Comparison of ENCODE assay signal across 1 cellular context in genomic region chr5:81268797-81269196, GRCh38.
TF ChIP-seq lines count a peak whose summit lies in the region.

No MANE protein-coding gene starts in this region.

TF ChIP-seq in HepG2, 621 proteins besides CTCF, POLR2A, EP300 and RAD21 (continued from another document):
- peak; percentile 76 for TF ChIP-seq ARID3A (IDR thresholded peaks at IDR 0.05; ENCODE audit: low read depth, low read length)
- TF ChIP-seq SRSF9 (IDR thresholded peaks at IDR 0.05; ENCODE audit: borderline replicate concordance, insufficient read depth, low read depth, low read length, poor library complexity, severe bottlenecking): no peak
- no peak for TF ChIP-seq GTF3A (CRISPR knock-in tag; conservative IDR thresholded peaks at IDR 0.05)
- peak; percentile 24; the same call in 1 of the 2 replicates for TF ChIP-seq HOMEZ (CRISPR knock-in tag; IDR thresholded peaks at IDR 0.05; ENCODE audit: low read depth)
- TF ChIP-seq FOXA3 (CRISPR knock-in tag; IDR thresholded peaks at IDR 0.05): peak; percentile 34; the same call in 1 of the 2 replicates
- TF ChIP-seq FOXP1 (IDR thresholded peaks at IDR 0.05): no peak
- TF ChIP-seq FOXP1 (CRISPR knock-in tag; IDR thresholded peaks at IDR 0.05): peak; percentile 40; the same call in 1 of the 2 replicates
- TF ChIP-seq, protein P1, sequence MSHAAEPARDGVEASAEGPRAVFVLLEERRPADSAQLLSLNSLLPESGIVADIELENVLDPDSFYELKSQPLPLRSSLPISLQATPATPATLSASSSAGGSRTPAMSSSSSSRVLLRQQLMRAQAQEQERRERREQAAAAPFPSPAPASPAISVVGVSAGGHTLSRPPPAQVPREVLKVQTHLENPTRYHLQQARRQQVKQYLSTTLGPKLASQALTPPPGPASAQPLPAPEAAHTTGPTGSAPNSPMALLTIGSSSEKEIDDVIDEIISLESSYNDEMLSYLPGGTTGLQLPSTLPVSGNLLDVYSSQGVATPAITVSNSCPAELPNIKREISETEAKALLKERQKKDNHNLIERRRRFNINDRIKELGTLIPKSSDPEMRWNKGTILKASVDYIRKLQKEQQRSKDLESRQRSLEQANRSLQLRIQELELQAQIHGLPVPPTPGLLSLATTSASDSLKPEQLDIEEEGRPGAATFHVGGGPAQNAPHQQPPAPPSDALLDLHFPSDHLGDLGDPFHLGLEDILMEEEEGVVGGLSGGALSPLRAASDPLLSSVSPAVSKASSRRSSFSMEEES (CRISPR knock-in tag; IDR thresholded peaks at IDR 0.05): peak; percentile 27; the same call in 1 of the 2 replicates
- TF ChIP-seq TCF7 (IDR thresholded peaks at IDR 0.05; ENCODE audit: low read depth): peak; percentile 55; the same call in 1 of the 2 replicates
- TF ChIP-seq, protein P2, sequence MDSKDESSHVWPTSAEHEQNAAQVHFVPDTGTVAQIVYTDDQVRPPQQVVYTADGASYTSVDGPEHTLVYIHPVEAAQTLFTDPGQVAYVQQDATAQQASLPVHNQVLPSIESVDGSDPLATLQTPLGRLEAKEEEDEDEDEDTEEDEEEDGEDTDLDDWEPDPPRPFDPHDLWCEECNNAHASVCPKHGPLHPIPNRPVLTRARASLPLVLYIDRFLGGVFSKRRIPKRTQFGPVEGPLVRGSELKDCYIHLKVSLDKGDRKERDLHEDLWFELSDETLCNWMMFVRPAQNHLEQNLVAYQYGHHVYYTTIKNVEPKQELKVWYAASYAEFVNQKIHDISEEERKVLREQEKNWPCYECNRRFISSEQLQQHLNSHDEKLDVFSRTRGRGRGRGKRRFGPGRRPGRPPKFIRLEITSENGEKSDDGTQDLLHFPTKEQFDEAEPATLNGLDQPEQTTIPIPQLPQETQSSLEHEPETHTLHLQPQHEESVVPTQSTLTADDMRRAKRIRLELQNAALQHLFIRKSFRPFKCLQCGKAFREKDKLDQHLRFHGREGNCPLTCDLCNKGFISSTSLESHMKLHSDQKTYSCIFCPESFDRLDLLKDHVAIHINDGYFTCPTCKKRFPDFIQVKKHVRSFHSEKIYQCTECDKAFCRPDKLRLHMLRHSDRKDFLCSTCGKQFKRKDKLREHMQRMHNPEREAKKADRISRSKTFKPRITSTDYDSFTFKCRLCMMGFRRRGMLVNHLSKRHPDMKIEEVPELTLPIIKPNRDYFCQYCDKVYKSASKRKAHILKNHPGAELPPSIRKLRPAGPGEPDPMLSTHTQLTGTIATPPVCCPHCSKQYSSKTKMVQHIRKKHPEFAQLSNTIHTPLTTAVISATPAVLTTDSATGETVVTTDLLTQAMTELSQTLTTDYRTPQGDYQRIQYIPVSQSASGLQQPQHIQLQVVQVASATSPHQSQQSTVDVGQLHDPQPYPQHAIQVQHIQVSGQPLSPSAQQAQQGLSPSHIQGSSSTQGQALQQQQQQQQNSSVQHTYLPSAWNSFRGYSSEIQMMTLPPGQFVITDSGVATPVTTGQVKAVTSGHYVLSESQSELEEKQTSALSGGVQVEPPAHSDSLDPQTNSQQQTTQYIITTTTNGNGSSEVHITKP (CRISPR knock-in tag; IDR thresholded peaks at IDR 0.05; ENCODE audit: low read depth): peak; percentile 81
- TF ChIP-seq, protein P3, sequence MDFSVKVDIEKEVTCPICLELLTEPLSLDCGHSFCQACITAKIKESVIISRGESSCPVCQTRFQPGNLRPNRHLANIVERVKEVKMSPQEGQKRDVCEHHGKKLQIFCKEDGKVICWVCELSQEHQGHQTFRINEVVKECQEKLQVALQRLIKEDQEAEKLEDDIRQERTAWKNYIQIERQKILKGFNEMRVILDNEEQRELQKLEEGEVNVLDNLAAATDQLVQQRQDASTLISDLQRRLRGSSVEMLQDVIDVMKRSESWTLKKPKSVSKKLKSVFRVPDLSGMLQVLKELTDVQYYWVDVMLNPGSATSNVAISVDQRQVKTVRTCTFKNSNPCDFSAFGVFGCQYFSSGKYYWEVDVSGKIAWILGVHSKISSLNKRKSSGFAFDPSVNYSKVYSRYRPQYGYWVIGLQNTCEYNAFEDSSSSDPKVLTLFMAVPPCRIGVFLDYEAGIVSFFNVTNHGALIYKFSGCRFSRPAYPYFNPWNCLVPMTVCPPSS (IDR thresholded peaks at IDR 0.05): no peak
- TF ChIP-seq FOSL2 (CRISPR knock-in tag; IDR thresholded peaks at IDR 0.05): peak; percentile 83
- TF ChIP-seq, protein P4, sequence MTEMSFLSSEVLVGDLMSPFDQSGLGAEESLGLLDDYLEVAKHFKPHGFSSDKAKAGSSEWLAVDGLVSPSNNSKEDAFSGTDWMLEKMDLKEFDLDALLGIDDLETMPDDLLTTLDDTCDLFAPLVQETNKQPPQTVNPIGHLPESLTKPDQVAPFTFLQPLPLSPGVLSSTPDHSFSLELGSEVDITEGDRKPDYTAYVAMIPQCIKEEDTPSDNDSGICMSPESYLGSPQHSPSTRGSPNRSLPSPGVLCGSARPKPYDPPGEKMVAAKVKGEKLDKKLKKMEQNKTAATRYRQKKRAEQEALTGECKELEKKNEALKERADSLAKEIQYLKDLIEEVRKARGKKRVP (CRISPR knock-in tag; IDR thresholded peaks at IDR 0.05): peak in 1 of 2 experiments; percentile 73; a peak in 2 of 4 replicates
- TF ChIP-seq DPF2 (CRISPR knock-in tag; IDR thresholded peaks at IDR 0.05; ENCODE audit: borderline replicate concordance, low read depth): no peak
- 0 out of 2 replicates have a peak, but pooled peaks have one; percentile 26 for TF ChIP-seq SAP130 (CRISPR knock-in tag; IDR thresholded peaks at IDR 0.05; ENCODE audit: low read depth)
- TF ChIP-seq ZNF20 (CRISPR knock-in tag; IDR thresholded peaks at IDR 0.05): no peak
- TF ChIP-seq STAT5B (CRISPR knock-in tag; IDR thresholded peaks at IDR 0.05): no peak
- TF ChIP-seq HMG20A (CRISPR knock-in tag; IDR thresholded peaks at IDR 0.05; ENCODE audit: borderline replicate concordance): peak; percentile 53; the same call in 1 of the 2 replicates
- TF ChIP-seq, protein P5, sequence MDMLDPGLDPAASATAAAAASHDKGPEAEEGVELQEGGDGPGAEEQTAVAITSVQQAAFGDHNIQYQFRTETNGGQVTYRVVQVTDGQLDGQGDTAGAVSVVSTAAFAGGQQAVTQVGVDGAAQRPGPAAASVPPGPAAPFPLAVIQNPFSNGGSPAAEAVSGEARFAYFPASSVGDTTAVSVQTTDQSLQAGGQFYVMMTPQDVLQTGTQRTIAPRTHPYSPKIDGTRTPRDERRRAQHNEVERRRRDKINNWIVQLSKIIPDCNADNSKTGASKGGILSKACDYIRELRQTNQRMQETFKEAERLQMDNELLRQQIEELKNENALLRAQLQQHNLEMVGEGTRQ (IDR thresholded peaks at IDR 0.05; ENCODE audit: low read depth, low read length): no peak
- TF ChIP-seq, protein P5 (CRISPR knock-in tag; IDR thresholded peaks at IDR 0.05; ENCODE audit: borderline replicate concordance): no peak
